Comparison of ENCODE assay signal across 1 cellular context in genomic region chr1:10682449-10683365, GRCh38.
TF ChIP-seq lines count a peak whose summit lies in the region.

No MANE protein-coding gene starts in this region.

TF ChIP-seq in H1, 55 proteins besides CTCF, POLR2A, EP300 and RAD21:
- TF ChIP-seq ATF2 (IDR thresholded peaks at IDR 0.05; ENCODE audit: low read length), result no peak
- TF ChIP-seq KDM1A (IDR thresholded peaks at IDR 0.05; ENCODE audit: borderline replicate concordance, low read length), result no peak
- no peak for TF ChIP-seq KDM4A (IDR thresholded peaks at IDR 0.05; ENCODE audit: low read depth, low read length, severe bottlenecking)
- no peak for TF ChIP-seq SIRT6 (IDR thresholded peaks at IDR 0.05; ENCODE audit: low read length)
- no peak for TF ChIP-seq GTF2F1 (IDR thresholded peaks at IDR 0.05; ENCODE audit: borderline replicate concordance, low read depth, low read length)
- TF ChIP-seq POU5F1 (IDR thresholded peaks at IDR 0.05; ENCODE audit: low read depth, low read length), result no peak
- TF ChIP-seq PHF8 (conservative IDR thresholded peaks at IDR 0.05; ENCODE audit: low read depth, low read length), result no peak
